ENCODE assay signal across 8 cellular contexts in genomic region chr1:25431495-25432363, GRCh38. TPM values are rescaled to one million over a fixed set of nuclear protein-coding genes. Genes with fewer than 3 reads are reported as not detected.
DNase-seq lines count a peak whose midpoint lies in the region; ATAC-seq lines count a peak whose summit lies in the region.

No MANE protein-coding gene starts in this region.

- H3K27me3 Mint-ChIP-seq in T-helper 1 cell treated with Interleukin-12 subunit alpha and Interleukin-12 subunit beta and Interleukin-4 antibody, amounts not matched to agents 30 μg/mL and 1 μg/mL, for 36 hours (ENCODE audit: low read depth): peaks cover 4% of the 10 kb centered on the region
- H3K27me3 Mint-ChIP-seq in activated CD8-positive, alpha-beta memory T cell treated with anti-CD3 and anti-CD28 coated beads, Interleukin-2, amount 10 ng/mL, durations not matched to agents 7 days and 5 days: no peaks in the 10 kb centered on the region

- H3K27ac ChIP-seq in rectal smooth muscle tissue (ENCODE audit: low read depth, low read length): peak overlapping the region; percentile 80

- H3K27me3 ChIP-seq in rectal smooth muscle tissue (ENCODE audit: control insufficient read depth, insufficient read depth, low read length): no peaks in the 10 kb centered on the region

- H3K4me1 ChIP-seq in rectal smooth muscle tissue (ENCODE audit: control insufficient read depth, insufficient read depth, low read length): peaks cover 7% of the 10 kb centered on the region

- H3K4me1 Mint-ChIP-seq in T-helper 1 cell treated with Interleukin-12 subunit alpha and Interleukin-12 subunit beta and Interleukin-4 antibody, amounts not matched to agents 30 μg/mL and 1 μg/mL, for 36 hours (ENCODE audit: low read depth): peaks cover 48% of the 10 kb centered on the region
- peaks cover 52% of the 10 kb centered on the region for H3K4me1 Mint-ChIP-seq in activated CD8-positive, alpha-beta memory T cell treated with anti-CD3 and anti-CD28 coated beads, Interleukin-2, amount 10 ng/mL, durations not matched to agents 7 days and 5 days

- DNase-seq in T-helper 1 cell: no peak
- no peak for DNase-seq in activated CD8-positive, alpha-beta memory T cell treated with anti-CD3 and anti-CD28 coated beads, Interleukin-2, amount 10 ng/mL, durations not matched to agents 7 days and 5 days
- DNase-seq in globus pallidus (ENCODE audit: low spot score): peak; percentile 39
- no peak for DNase-seq in NCI-H510A (lab: John Stamatoyannopoulos, UW)
- DNase-seq in foreskin melanocyte: no peak

- H3K4me3 ChIP-seq in rectal smooth muscle tissue (ENCODE audit: low read length): peak overlapping the region; percentile 81

- H3K9ac ChIP-seq in rectal smooth muscle tissue (ENCODE audit: low read length): peak overlapping the region; percentile 39

- no peaks in the 10 kb centered on the region for H3K9me3 Mint-ChIP-seq in T-helper 1 cell treated with Interleukin-12 subunit alpha and Interleukin-12 subunit beta and Interleukin-4 antibody, amounts not matched to agents 30 μg/mL and 1 μg/mL, for 36 hours
- no peaks in the 10 kb centered on the region for H3K9me3 Mint-ChIP-seq in activated CD8-positive, alpha-beta memory T cell treated with anti-CD3 and anti-CD28 coated beads, Interleukin-2, amount 10 ng/mL, durations not matched to agents 7 days and 5 days (ENCODE audit: low read depth)

- H3K36me3 ChIP-seq in rectal smooth muscle tissue (ENCODE audit: control insufficient read depth, insufficient read depth, low read length): no peaks in the 10 kb centered on the region

- H3K4me3 Mint-ChIP-seq in T-helper 1 cell treated with Interleukin-12 subunit alpha and Interleukin-12 subunit beta and Interleukin-4 antibody, amounts not matched to agents 30 μg/mL and 1 μg/mL, for 36 hours: peak overlapping the region; percentile 85
- H3K4me3 Mint-ChIP-seq in activated CD8-positive, alpha-beta memory T cell treated with anti-CD3 and anti-CD28 coated beads, Interleukin-2, amount 10 ng/mL, durations not matched to agents 7 days and 5 days: peak overlapping the region; percentile 76

- H3K36me3 Mint-ChIP-seq in T-helper 1 cell treated with Interleukin-12 subunit alpha and Interleukin-12 subunit beta and Interleukin-4 antibody, amounts not matched to agents 30 μg/mL and 1 μg/mL, for 36 hours (ENCODE audit: low read depth): peaks cover 5% of the 10 kb centered on the region
- H3K36me3 Mint-ChIP-seq in activated CD8-positive, alpha-beta memory T cell treated with anti-CD3 and anti-CD28 coated beads, Interleukin-2, amount 10 ng/mL, durations not matched to agents 7 days and 5 days: peaks cover under 1% of the 10 kb centered on the region

- CTCF ChIA-PET in activated CD8-positive, alpha-beta memory T cell treated with anti-CD3 and anti-CD28 coated beads, Interleukin-2, amount 10 ng/mL, durations not matched to agents 7 days and 5 days (lab: Charles Lee): interaction anchor here (0.7 to 1.4 kb wide), 4 partner anchors 19 to 417 kb away, joined by 3 to 4 read pairs (median 4); no protein-coding TSS in a partner anchor

- no peak for ATAC-seq in activated CD8-positive, alpha-beta memory T cell treated with anti-CD3 and anti-CD28 coated beads, Interleukin-2, amount 10 ng/mL, durations not matched to agents 7 days and 5 days
- ATAC-seq in HG03432 (IDR thresholded peaks at IDR 0.05; ENCODE audit: unreplicated experiment): no peak

- peak overlapping the region; percentile 38 for H3K27ac Mint-ChIP-seq in T-helper 1 cell treated with Interleukin-12 subunit alpha and Interleukin-12 subunit beta and Interleukin-4 antibody, amounts not matched to agents 30 μg/mL and 1 μg/mL, for 36 hours
- peak overlapping the region; percentile 42 for H3K27ac Mint-ChIP-seq in activated CD8-positive, alpha-beta memory T cell treated with anti-CD3 and anti-CD28 coated beads, Interleukin-2, amount 10 ng/mL, durations not matched to agents 7 days and 5 days

RNA-seq across cellular contexts. Expression of gene MACO1, which starts 1.0 kb away (rescaled TPM):
- total RNA-seq in activated CD8-positive, alpha-beta memory T cell treated with anti-CD3 and anti-CD28 coated beads, Interleukin-2, amount 10 ng/mL, durations not matched to agents 7 days and 5 days: 10 to 100 TPM; 13.0 to 15.7 TPM

RNA-seq across cellular contexts. Expression of gene RHCE, which starts 11.1 kb away (rescaled TPM):
- not detected for total RNA-seq in activated CD8-positive, alpha-beta memory T cell treated with anti-CD3 and anti-CD28 coated beads, Interleukin-2, amount 10 ng/mL, durations not matched to agents 7 days and 5 days
